Comparison of ENCODE assay signal across 18 cellular contexts in genomic region chr2:127101048-127101611, GRCh38. TPM values are rescaled to one million over a fixed set of nuclear protein-coding genes. Genes with fewer than 3 reads are reported as not detected.
DNase-seq lines count a peak whose midpoint lies in the region; ATAC-seq and TF ChIP-seq lines count a peak whose summit lies in the region.
"Had no signal": no experiment of that assay in that cellular context is flagged by ENCODE, and none has a peak within 500 bp of the region (broad histone marks: within the 10 kb centered on the region; RNA-seq: fewer than 3 reads in every experiment).

No MANE protein-coding gene starts in this region.

- H3K27me3 ChIP-seq in Peyer's patch (no peaks in the 10 kb centered on the region), colonic mucosa (no peaks in the 10 kb centered on the region), subcutaneous abdominal adipose tissue (ENCODE audit: control insufficient read depth in 5 of 5, insufficient read depth in 4 of 5, low read length in 5 of 5) (no peaks in the 10 kb centered on the region)
- H3K27me3 ChIP-seq: right atrium auricular region, thyroid gland had no signal

- intact Hi-C loops in colonic mucosa (cut with DNase I) = no loop called here

- peak overlapping the region in 3 of 4 donors; percentile 48 to 72 (median 58) for H3K27ac ChIP-seq in Peyer's patch
- H3K27ac ChIP-seq in colonic mucosa = peak overlapping the region; percentile 66
- peak overlapping the region; percentile 84 for H3K27ac ChIP-seq in subcutaneous abdominal adipose tissue (ENCODE audit: low read depth, low read length)
- H3K27ac ChIP-seq: left ventricle myocardium inferior, right atrium auricular region, thyroid gland had no signal

- DNase-seq in Peyer's patch (peak in 1 of 3 donors; percentile 36), colonic mucosa (no peak), neural crest cell (ENCODE audit: low read depth, low spot score) (no peak), NK-92 (lab: John Stamatoyannopoulos, UW; ENCODE audit: unreplicated experiment) (no peak)
- DNase-seq in stimulated activated naive CD8-positive, alpha-beta T cell treated with anti-CD3 and anti-CD28 coated beads, Interleukin-15, Interleukin-2, amounts not matched to agents 100 U/mL and 50 U/mL, for 24 hours = no peak
- DNase-seq: activated CD4-positive, alpha-beta T cell treated with anti-CD3 and anti-CD28 coated beads for 4 hours; activated T-cell treated with anti-CD3 and anti-CD28 coated beads for 4 hours; left ventricle myocardium inferior; MV-4-11; naive thymus-derived CD8-positive, alpha-beta T cell; stimulated activated CD4-positive, alpha-beta T cell treated with anti-CD3 and anti-CD28 coated beads, Interleukin-2, amount 100 ng/mL, for 48 hours; T-helper 9 cell; thyroid gland had no signal

- no peaks in the 10 kb centered on the region for H3K36me3 Mint-ChIP-seq in neural crest cell (ENCODE audit: low read depth)
- H3K36me3 Mint-ChIP-seq: activated naive CD4-positive, alpha-beta T cell treated with anti-CD3 and anti-CD28 coated beads, Interleukin-2, amount 50 U/mL, for 72 hours; naive thymus-derived CD8-positive, alpha-beta T cell had no signal

- H3K9me3 Mint-ChIP-seq in neural crest cell = no peaks in the 10 kb centered on the region
- H3K9me3 Mint-ChIP-seq: activated naive CD4-positive, alpha-beta T cell treated with anti-CD3 and anti-CD28 coated beads, Interleukin-2, amount 50 U/mL, for 72 hours; naive thymus-derived CD8-positive, alpha-beta T cell had no signal

- no peak overlapping the region for H3K27ac Mint-ChIP-seq in neural crest cell (ENCODE audit: unreplicated experiment)
- H3K27ac Mint-ChIP-seq: activated naive CD4-positive, alpha-beta T cell treated with anti-CD3 and anti-CD28 coated beads, Interleukin-2, amount 50 U/mL, for 72 hours had no signal

- H3K9me3 ChIP-seq in Peyer's patch = no peaks in the 10 kb centered on the region
- no peaks in the 10 kb centered on the region for H3K9me3 ChIP-seq in colonic mucosa
- no peaks in the 10 kb centered on the region for H3K9me3 ChIP-seq in subcutaneous abdominal adipose tissue (ENCODE audit: control insufficient read depth in 5 of 5, low read length in 5 of 5)
- H3K9me3 ChIP-seq: left ventricle myocardium inferior, right atrium auricular region, thyroid gland had no signal

- H3K4me3 Mint-ChIP-seq in neural crest cell = peak overlapping the region; percentile 33
- H3K4me3 Mint-ChIP-seq: naive thymus-derived CD8-positive, alpha-beta T cell had no signal

- H3K27me3 Mint-ChIP-seq in neural crest cell (ENCODE audit: low read depth) = no peaks in the 10 kb centered on the region
- H3K27me3 Mint-ChIP-seq: naive thymus-derived CD8-positive, alpha-beta T cell had no signal

- H3K4me3 ChIP-seq in Peyer's patch (peak overlapping the region in 1 of 4 donors; percentile 10), colonic mucosa (no peak overlapping the region), subcutaneous abdominal adipose tissue (ENCODE audit: low read depth in 1 of 5, low read length in 5 of 5) (peak overlapping the region in 1 of 5 donors; percentile 13)
- H3K4me3 ChIP-seq: left ventricle myocardium inferior, right atrium auricular region, thyroid gland had no signal

- H3K4me1 ChIP-seq in Peyer's patch = peaks cover 0 to 78% (median 5%) of the 10 kb centered on the region in 4 donors
- H3K4me1 ChIP-seq in colonic mucosa = peaks cover 3% of the 10 kb centered on the region
- peaks cover 12 to 93% (median 84%) of the 10 kb centered on the region in 5 donors for H3K4me1 ChIP-seq in subcutaneous abdominal adipose tissue (ENCODE audit: control insufficient read depth in 5 of 5, insufficient read depth in 5 of 5, low read length in 5 of 5)

- no peak for ATAC-seq in stimulated activated naive CD8-positive, alpha-beta T cell treated with anti-CD3 and anti-CD28 coated beads, Interleukin-15, Interleukin-2, amounts not matched to agents 100 U/mL and 50 U/mL, for 24 hours
- no peak for ATAC-seq in HG03521 (IDR thresholded peaks at IDR 0.05; ENCODE audit: unreplicated experiment)
- no peak for ATAC-seq in GM18870 (IDR thresholded peaks at IDR 0.05; ENCODE audit: unreplicated experiment)
- ATAC-seq: activated naive CD4-positive, alpha-beta T cell treated with anti-CD3 and anti-CD28 coated beads, Interleukin-2, amount 50 U/mL, for 72 hours; naive thymus-derived CD8-positive, alpha-beta T cell had no signal

- H3K9ac ChIP-seq in colonic mucosa (ENCODE audit: low read depth in 2 of 2, low read length in 2 of 2) = peak overlapping the region; percentile 31 to 71
- peak overlapping the region in 3 of 5 donors; percentile 7 to 37 (median 27) for H3K9ac ChIP-seq in subcutaneous abdominal adipose tissue (ENCODE audit: low read length in 5 of 5)

- peaks cover 34% of the 10 kb centered on the region for H3K4me1 Mint-ChIP-seq in neural crest cell

- TF ChIP-seq CTCF in Peyer's patch (IDR thresholded peaks at IDR 0.05) = no peak
- TF ChIP-seq CTCF in colonic mucosa (IDR thresholded peaks at IDR 0.05) = no peak
- TF ChIP-seq CTCF in neural crest cell (conservative IDR thresholded peaks at IDR 0.05) = no peak

- TF ChIP-seq POLR2A in Peyer's patch (IDR thresholded peaks at IDR 0.05) = no peak

- H3K36me3 ChIP-seq in Peyer's patch (no peaks in the 10 kb centered on the region), colonic mucosa (no peaks in the 10 kb centered on the region), subcutaneous abdominal adipose tissue (ENCODE audit: control insufficient read depth in 5 of 5, insufficient read depth in 5 of 5, low read length in 5 of 5) (peaks cover 0 to 3% (median 0%) of the 10 kb centered on the region in 5 donors)
- H3K36me3 ChIP-seq: left ventricle myocardium inferior, right atrium auricular region, thyroid gland had no signal

RNA-seq across cellular contexts. Expression of gene BIN1, which starts 5.8 kb away (rescaled TPM):
- 10 to 100 TPM; 22.2 to 81.7 (median 47.2) TPM for total RNA-seq in Peyer's patch
- total RNA-seq in colonic mucosa = 10 to 100 TPM; 38.5 to 60.8 TPM
- 67.7 and 69.9 TPM in 2 replicates for total RNA-seq in neural crest cell
